Comparison of ENCODE assay signal across 22 cellular contexts in the genomic region with DNA sequence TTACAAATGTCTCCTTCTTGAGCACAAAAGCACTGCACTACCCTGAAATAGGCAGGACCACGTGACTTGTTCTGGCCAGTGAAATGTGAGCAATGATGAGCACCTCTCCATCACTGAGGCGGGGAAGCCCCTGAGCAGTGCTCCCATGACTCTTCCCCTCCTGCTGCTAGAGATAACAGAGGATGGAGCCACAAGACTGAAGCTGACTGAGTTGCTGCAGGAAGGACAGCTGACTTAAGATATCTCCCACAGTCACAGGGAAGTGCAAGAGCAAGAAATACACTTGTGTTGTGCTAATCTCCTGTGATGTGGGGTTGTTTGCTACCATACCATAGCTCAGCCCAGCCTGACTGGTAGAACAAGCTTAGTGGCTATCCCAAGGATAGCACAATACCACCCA. TPM values are rescaled to one million over a fixed set of nuclear protein-coding genes. Genes with fewer than 3 reads are reported as not detected.
DNase-seq lines count a peak whose midpoint lies in the region; ATAC-seq, FAIRE-seq and TF ChIP-seq lines count a peak whose summit lies in the region.
"Had no signal": no experiment of that assay in that cellular context is flagged by ENCODE, and none has a peak within 500 bp of the region (broad histone marks: within the 10 kb centered on the region; RNA-seq: fewer than 3 reads in every experiment).

No MANE protein-coding gene starts in this region.

- H3K4me3 Mint-ChIP-seq in activated CD8-positive, alpha-beta T cell treated with anti-CD3 and anti-CD28 coated beads for 36 hours, result no peak overlapping the region
- no peak overlapping the region for H3K4me3 Mint-ChIP-seq in activated CD8-positive, alpha-beta T cell treated with anti-CD3 and anti-CD28 coated beads, Interleukin-2, amount 10 ng/mL, durations not matched to agents 7 days and 5 days
- peak overlapping the region; percentile 48 for H3K4me3 Mint-ChIP-seq in activated T-helper 17 cell treated with anti-CD3 and anti-CD28 coated beads, Interleukin-2, amount 50 U/mL, for 72 hours
- H3K4me3 Mint-ChIP-seq: GM23338; stimulated activated naive B cell treated with anti-CD40 and anti-IgM and Interleukin-4, amounts not matched to agents 10 μg/mL and 1 μg/mL and 100 μg/mL, for 72 hours had no signal

- peak overlapping the region; percentile 10 for H3K27ac Mint-ChIP-seq in activated CD8-positive, alpha-beta T cell treated with anti-CD3 and anti-CD28 coated beads for 36 hours
- no peak overlapping the region for H3K27ac Mint-ChIP-seq in activated CD8-positive, alpha-beta T cell treated with anti-CD3 and anti-CD28 coated beads, Interleukin-2, amount 10 ng/mL, durations not matched to agents 7 days and 5 days
- H3K27ac Mint-ChIP-seq in activated T-helper 17 cell treated with anti-CD3 and anti-CD28 coated beads, Interleukin-2, amount 50 U/mL, for 72 hours, result peak overlapping the region; percentile 26
- H3K27ac Mint-ChIP-seq: GM23338; stimulated activated naive B cell treated with anti-CD40 and anti-IgM and Interleukin-4, amounts not matched to agents 10 μg/mL and 1 μg/mL and 100 μg/mL, for 72 hours had no signal

- intact Hi-C loops in activated CD8-positive, alpha-beta T cell treated with anti-CD3 and anti-CD28 coated beads for 36 hours (cut with micrococcal nuclease), result no loop called here
- intact Hi-C loops in left colon (cut with DNase I, micrococcal nuclease), result no loop called here

- H3K36me3 Mint-ChIP-seq in activated CD8-positive, alpha-beta T cell treated with anti-CD3 and anti-CD28 coated beads for 36 hours (ENCODE audit: low read depth), result peaks cover 16% of the 10 kb centered on the region
- peaks cover 26% of the 10 kb centered on the region for H3K36me3 Mint-ChIP-seq in activated CD8-positive, alpha-beta T cell treated with anti-CD3 and anti-CD28 coated beads, Interleukin-2, amount 10 ng/mL, durations not matched to agents 7 days and 5 days (ENCODE audit: low read depth)
- no peaks in the 10 kb centered on the region for H3K36me3 Mint-ChIP-seq in activated T-helper 17 cell treated with anti-CD3 and anti-CD28 coated beads, Interleukin-2, amount 50 U/mL, for 72 hours (ENCODE audit: low read depth)

- FAIRE-seq in H54 (lab: Jason Lieb, UNC), result peak; percentile 41
- FAIRE-seq: bronchial epithelial cell had no signal

- TF ChIP-seq POLR2A in H54 (IDR thresholded peaks at IDR 0.05; ENCODE audit: low read depth, low read length), result no peak

- ATAC-seq in activated CD8-positive, alpha-beta T cell treated with anti-CD3 and anti-CD28 coated beads for 36 hours, result no peak
- no peak for ATAC-seq in activated CD8-positive, alpha-beta T cell treated with anti-CD3 and anti-CD28 coated beads, Interleukin-2, amount 10 ng/mL, durations not matched to agents 7 days and 5 days
- ATAC-seq in activated T-helper 17 cell treated with anti-CD3 and anti-CD28 coated beads, Interleukin-2, amount 50 U/mL, for 72 hours (replicated peaks), result peak; percentile 41
- peak; percentile 11 for ATAC-seq in left colon
- no peak for ATAC-seq in GM19324 (IDR thresholded peaks at IDR 0.05; ENCODE audit: low FRiP score, unreplicated experiment)
- ATAC-seq: activated CD4-positive, CD25-positive, alpha-beta regulatory T cell treated with anti-CD3 and anti-CD28 coated beads, Interleukin-2, amount 50 U/mL, for 24 hours; GM23338; stimulated activated naive B cell treated with anti-CD40 and anti-IgM and Interleukin-4, amounts not matched to agents 10 μg/mL and 1 μg/mL and 100 μg/mL, for 72 hours had no signal

- TF ChIP-seq CTCF in activated CD8-positive, alpha-beta T cell treated with anti-CD3 and anti-CD28 coated beads for 36 hours (IDR thresholded peaks at IDR 0.05), result no peak

- H3K4me1 Mint-ChIP-seq in activated CD8-positive, alpha-beta T cell treated with anti-CD3 and anti-CD28 coated beads for 36 hours (ENCODE audit: low read depth), result peaks cover 54% of the 10 kb centered on the region
- H3K4me1 Mint-ChIP-seq in activated CD8-positive, alpha-beta T cell treated with anti-CD3 and anti-CD28 coated beads, Interleukin-2, amount 10 ng/mL, durations not matched to agents 7 days and 5 days (ENCODE audit: low read depth), result peaks cover 38% of the 10 kb centered on the region
- H3K4me1 Mint-ChIP-seq in activated T-helper 17 cell treated with anti-CD3 and anti-CD28 coated beads, Interleukin-2, amount 50 U/mL, for 72 hours, result peaks cover 52% of the 10 kb centered on the region

- POLR2A ChIA-PET in activated CD8-positive, alpha-beta T cell treated with anti-CD3 and anti-CD28 coated beads for 36 hours (lab: Charles Lee), result interaction anchor here (0.6 to 4.0 kb wide), 2 partner anchors 14 to 62 kb away, joined by 3 to 22 read pairs; no protein-coding TSS in a partner anchor
- POLR2A ChIA-PET in activated CD8-positive, alpha-beta T cell treated with anti-CD3 and anti-CD28 coated beads, Interleukin-2, amount 10 ng/mL, durations not matched to agents 7 days and 5 days (lab: Charles Lee), result no interaction called here

- CTCF ChIA-PET in activated CD8-positive, alpha-beta T cell treated with anti-CD3 and anti-CD28 coated beads for 36 hours (lab: Charles Lee), result interaction anchor here (1.0 to 1.9 kb wide), 2 partner anchors 13 to 31 kb away, joined by 3 to 7 read pairs; no protein-coding TSS in a partner anchor
- CTCF ChIA-PET in activated CD8-positive, alpha-beta T cell treated with anti-CD3 and anti-CD28 coated beads, Interleukin-2, amount 10 ng/mL, durations not matched to agents 7 days and 5 days (lab: Charles Lee), result no interaction called here

- H3K9me3 Mint-ChIP-seq in activated CD8-positive, alpha-beta T cell treated with anti-CD3 and anti-CD28 coated beads for 36 hours, result no peaks in the 10 kb centered on the region
- no peaks in the 10 kb centered on the region for H3K9me3 Mint-ChIP-seq in activated CD8-positive, alpha-beta T cell treated with anti-CD3 and anti-CD28 coated beads, Interleukin-2, amount 10 ng/mL, durations not matched to agents 7 days and 5 days (ENCODE audit: insufficient read depth)
- H3K9me3 Mint-ChIP-seq in activated T-helper 17 cell treated with anti-CD3 and anti-CD28 coated beads, Interleukin-2, amount 50 U/mL, for 72 hours, result no peaks in the 10 kb centered on the region
- H3K9me3 Mint-ChIP-seq: CD4-positive, alpha-beta memory T cell; GM23338; stimulated activated naive B cell treated with anti-CD40 and anti-IgM and Interleukin-4, amounts not matched to agents 10 μg/mL and 1 μg/mL and 100 μg/mL, for 72 hours had no signal

- no peaks in the 10 kb centered on the region for H3K27me3 Mint-ChIP-seq in activated CD8-positive, alpha-beta T cell treated with anti-CD3 and anti-CD28 coated beads for 36 hours
- H3K27me3 Mint-ChIP-seq in activated CD8-positive, alpha-beta T cell treated with anti-CD3 and anti-CD28 coated beads, Interleukin-2, amount 10 ng/mL, durations not matched to agents 7 days and 5 days (ENCODE audit: low read depth), result no peaks in the 10 kb centered on the region
- no peaks in the 10 kb centered on the region for H3K27me3 Mint-ChIP-seq in activated T-helper 17 cell treated with anti-CD3 and anti-CD28 coated beads, Interleukin-2, amount 50 U/mL, for 72 hours
- H3K27me3 Mint-ChIP-seq: CD4-positive, alpha-beta memory T cell; stimulated activated naive B cell treated with anti-CD40 and anti-IgM and Interleukin-4, amounts not matched to agents 10 μg/mL and 1 μg/mL and 100 μg/mL, for 72 hours had no signal

- peak; percentile 25 for DNase-seq in activated CD8-positive, alpha-beta T cell treated with anti-CD3 and anti-CD28 coated beads for 36 hours
- DNase-seq in activated CD8-positive, alpha-beta T cell treated with anti-CD3 and anti-CD28 coated beads, Interleukin-2, amount 10 ng/mL, durations not matched to agents 7 days and 5 days, result no peak
- no peak for DNase-seq in H54 (ENCODE audit: insufficient read length, low spot score)
- no peak for DNase-seq in left colon
- DNase-seq in dedifferentiated amniotic fluid mesenchymal stem cell (ENCODE audit: extremely low spot score), result no peak
- no peak for DNase-seq in NCI-H510A (lab: John Stamatoyannopoulos, UW)
- DNase-seq: activated naive CD4-positive, alpha-beta T cell treated with anti-CD3 and anti-CD28 coated beads, Interleukin-2, amount 50 U/mL, for 16 hours; CD4-positive, alpha-beta memory T cell; EL; left ventricle myocardium inferior; MV-4-11; NCI-H2081; NCI-H524; SHP77 treated with DMSO at 0.1 percent for 48 hours; stimulated activated CD4-positive, alpha-beta T cell treated with anti-CD3 and anti-CD28 coated beads, Interleukin-12 subunit alpha, Interleukin-12 subunit beta, amount 100 ng/mL, for 4 hours; stimulated activated naive B cell treated with anti-CD40 and anti-IgM and Interleukin-4, amounts not matched to agents 10 μg/mL and 1 μg/mL and 100 μg/mL, for 72 hours; upper lobe of left lung had no signal

RNA-seq across cellular contexts. Expression of gene STK39, which starts 38.7 kb away (rescaled TPM):
- 10 to 100 TPM; 32.8 to 33.9 TPM for total RNA-seq in activated CD8-positive, alpha-beta T cell treated with anti-CD3 and anti-CD28 coated beads for 36 hours
- total RNA-seq in activated CD8-positive, alpha-beta T cell treated with anti-CD3 and anti-CD28 coated beads, Interleukin-2, amount 10 ng/mL, durations not matched to agents 7 days and 5 days, result 10 to 100 TPM; 33.4 to 34.8 TPM
- 10 to 100 TPM; 21.5 to 27.9 TPM for total RNA-seq in activated T-helper 17 cell treated with anti-CD3 and anti-CD28 coated beads, Interleukin-2, amount 50 U/mL, for 72 hours
- 10 to 100 TPM; 50.4 to 53.2 TPM for total RNA-seq in left colon

Comparison
In these comparisons a context has a peak if more than half of its experiments do, and no peak if none do; other contexts are left out.
1. ATAC-seq: peak in activated T-helper 17 cell treated with anti-CD3 and anti-CD28 coated beads, Interleukin-2, amount 50 U/mL, for 72 hours (single experiment) and left colon (single experiment); none in activated CD8-positive, alpha-beta T cell treated with anti-CD3 and anti-CD28 coated beads for 36 hours (single experiment), activated CD8-positive, alpha-beta T cell treated with anti-CD3 and anti-CD28 coated beads, Interleukin-2, amount 10 ng/mL, durations not matched to agents 7 days and 5 days (single experiment) and GM19324 (single experiment).